In the genomic region with DNA sequence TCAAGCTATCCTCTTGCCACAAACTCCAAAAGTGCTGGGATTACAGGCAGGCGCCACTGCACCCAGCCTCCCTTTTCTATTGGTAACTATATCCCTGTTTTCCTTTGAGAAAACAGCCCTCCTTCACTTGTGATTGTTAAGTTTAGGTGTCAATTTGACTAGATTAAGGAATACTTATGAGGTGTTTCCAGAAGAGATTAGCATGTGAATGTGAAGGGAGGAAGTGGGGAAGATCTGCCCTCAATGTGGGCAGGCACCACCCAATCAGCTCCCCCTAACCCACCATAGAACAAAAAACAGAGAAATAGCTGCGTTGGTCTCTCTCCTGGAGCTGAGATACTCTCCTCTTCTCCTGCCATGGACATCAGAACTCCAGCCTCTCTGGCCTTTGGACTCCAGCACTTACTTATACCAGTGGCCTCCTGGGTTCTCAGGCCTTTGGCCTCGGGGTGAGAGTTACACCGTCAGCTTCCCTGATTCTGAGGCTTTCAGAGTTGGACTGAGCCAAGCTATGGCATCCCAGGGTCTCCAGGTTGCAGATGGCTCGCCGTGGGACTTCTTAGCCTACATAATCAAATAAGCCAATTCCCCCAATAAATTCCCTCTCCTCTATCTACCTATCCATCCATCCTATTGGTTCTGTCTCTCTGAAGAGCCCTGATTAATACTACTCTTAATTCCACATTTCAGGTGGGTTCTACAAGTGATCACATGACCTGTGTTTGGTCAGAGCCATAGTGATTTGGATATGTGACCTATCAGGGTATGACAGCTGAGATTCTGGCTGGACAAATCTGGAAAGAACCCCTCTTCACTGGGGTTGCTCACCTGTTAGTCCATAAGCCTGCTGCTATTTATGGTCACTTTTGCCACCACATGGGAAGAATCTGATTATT, we compare ENCODE assay signal across 2 cellular contexts.
TF ChIP-seq lines count a peak whose summit lies in the region.

No MANE protein-coding gene starts in this region.

TF ChIP-seq in GM12891, 5 proteins besides CTCF, POLR2A, EP300 and RAD21:
- TF ChIP-seq PAX5 (IDR thresholded peaks at IDR 0.05; ENCODE audit: insufficient read depth, low read length, severe bottlenecking) (no peak), SPI1 (IDR thresholded peaks at IDR 0.05; ENCODE audit: low read depth, low read length) (peak; percentile 34; the same call in 1 of the 2 replicates)

TF ChIP-seq in K562, 482 proteins besides CTCF, POLR2A, EP300 and RAD21:
- no peak for TF ChIP-seq NCOA1 (IDR thresholded peaks at IDR 0.05; ENCODE audit: low read depth)
- TF ChIP-seq, protein P1, sequence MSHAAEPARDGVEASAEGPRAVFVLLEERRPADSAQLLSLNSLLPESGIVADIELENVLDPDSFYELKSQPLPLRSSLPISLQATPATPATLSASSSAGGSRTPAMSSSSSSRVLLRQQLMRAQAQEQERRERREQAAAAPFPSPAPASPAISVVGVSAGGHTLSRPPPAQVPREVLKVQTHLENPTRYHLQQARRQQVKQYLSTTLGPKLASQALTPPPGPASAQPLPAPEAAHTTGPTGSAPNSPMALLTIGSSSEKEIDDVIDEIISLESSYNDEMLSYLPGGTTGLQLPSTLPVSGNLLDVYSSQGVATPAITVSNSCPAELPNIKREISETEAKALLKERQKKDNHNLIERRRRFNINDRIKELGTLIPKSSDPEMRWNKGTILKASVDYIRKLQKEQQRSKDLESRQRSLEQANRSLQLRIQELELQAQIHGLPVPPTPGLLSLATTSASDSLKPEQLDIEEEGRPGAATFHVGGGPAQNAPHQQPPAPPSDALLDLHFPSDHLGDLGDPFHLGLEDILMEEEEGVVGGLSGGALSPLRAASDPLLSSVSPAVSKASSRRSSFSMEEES (CRISPR knock-in tag; IDR thresholded peaks at IDR 0.05): peak; percentile 84
